In the genomic region with DNA sequence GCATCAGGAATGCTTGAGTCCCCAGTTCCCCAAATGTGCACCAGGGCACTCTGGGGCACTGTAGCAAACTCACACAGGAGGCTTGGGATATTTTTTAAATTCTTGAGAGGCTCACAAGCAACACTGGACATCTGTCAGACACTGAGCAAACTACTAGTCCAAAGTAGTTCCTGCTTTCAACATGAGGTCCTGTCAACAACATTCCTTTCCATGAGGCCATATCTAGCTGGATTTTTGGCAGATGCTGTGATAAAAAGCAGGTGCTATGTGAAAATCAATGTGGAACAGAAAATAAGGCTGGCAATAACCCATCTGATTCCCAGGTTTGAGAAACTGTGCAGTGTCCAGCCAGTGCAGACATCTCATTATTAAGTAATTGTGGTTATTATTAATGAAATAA, we compare ENCODE assay signal across 14 cellular contexts. TPM values are rescaled to one million over a fixed set of nuclear protein-coding genes. Genes with fewer than 3 reads are reported as not detected.
A peak's percentile ranks its signal among the peaks of the same experiment; 100 is the strongest.
DNase-seq lines count a peak whose midpoint lies in the region; ATAC-seq, FAIRE-seq and TF ChIP-seq lines count a peak whose summit lies in the region.
"Had no signal": no experiment of that assay in that cellular context is flagged by ENCODE, and none has a peak within 500 bp of the region (broad histone marks: within the 10 kb centered on the region; RNA-seq: fewer than 3 reads in every experiment).

No MANE protein-coding gene starts in this region.

- TF ChIP-seq CTCF in RWPE1 (conservative IDR thresholded peaks at IDR 0.05; ENCODE audit: low read depth) (no peak), HepG2 (CRISPR knock-in tag; IDR thresholded peaks at IDR 0.05) (no peak), tibial nerve (IDR thresholded peaks at IDR 0.05) (no peak)

- H3K4me1 ChIP-seq in HepG2 (ENCODE audit: insufficient read depth, low read length) (peaks cover 38% of the 10 kb centered on the region), tibial nerve (peaks cover 0 to 64% (median 39%) of the 10 kb centered on the region in 4 donors), small intestine (ENCODE audit: control insufficient read depth in 2 of 2, insufficient read depth in 1 of 2, low read depth in 1 of 2, low read length in 1 of 2) (peaks cover 0 to 3% of the 10 kb centered on the region in 2 donors)

- peaks cover 21% of the 10 kb centered on the region for H3K9me3 ChIP-seq in HepG2 (ENCODE audit: low read length)
- peaks cover 0 to 3% (median under 1%) of the 10 kb centered on the region in 4 donors for H3K9me3 ChIP-seq in tibial nerve
- peaks cover 1% of the 10 kb centered on the region for H3K9me3 ChIP-seq in small intestine (ENCODE audit: control insufficient read depth, low read depth)

- H4K20me1 ChIP-seq in HepG2 (ENCODE audit: insufficient read depth, low read length), result no peaks in the 10 kb centered on the region

- H3K36me3 ChIP-seq in HepG2 (replicated peaks in 1 of 2; ENCODE audit: control insufficient read depth in 1 of 2, insufficient read depth in 2 of 2, low read length in 2 of 2) (peaks cover 12 to 42% of the 10 kb centered on the region in 2 experiments), tibial nerve (peaks cover 0 to 15% (median 0%) of the 10 kb centered on the region in 3 donors), small intestine (ENCODE audit: control insufficient read depth in 2 of 2, insufficient read depth in 2 of 2, low read length in 2 of 2) (no peaks in the 10 kb centered on the region)

- no peaks in the 10 kb centered on the region for H3K79me2 ChIP-seq in HepG2 (ENCODE audit: insufficient read depth, low read length)

- CTCF ChIA-PET in RWPE1 (lab: Yijun Ruan, JAX) (no interaction called here), HepG2 (lab: Yijun Ruan, JAX; ENCODE audit: low intra/inter-chr PET ratio, low total read pairs) (no interaction called here)

- POLR2A ChIA-PET in RWPE1 (lab: Yijun Ruan, JAX; ENCODE audit: low non-redundant PET), result no interaction called here
- POLR2A ChIA-PET in HepG2 (lab: Yijun Ruan, JAX), result interaction anchor here (1.2 kb wide), 1 partner anchor 50 kb away, joined by 4 read pairs; a partner anchor contains a TSS

- BruUV-seq in HepG2 (replicated peaks; lab: Mats Ljungman, UMichigan), result no TSS peak

- no peaks in the 10 kb centered on the region for H3K27me3 ChIP-seq in HepG2 (ENCODE audit: control insufficient read depth in 1 of 2, insufficient read depth in 2 of 2, low read length in 2 of 2)
- H3K27me3 ChIP-seq in tibial nerve, result no peaks in the 10 kb centered on the region
- H3K27me3 ChIP-seq in small intestine (ENCODE audit: control insufficient read depth in 2 of 2, insufficient read depth in 2 of 2, low read length in 2 of 2), result no peaks in the 10 kb centered on the region
- H3K27me3 ChIP-seq: SJCRH30 had no signal

- no peak for TF ChIP-seq RAD21 in HepG2 (CRISPR knock-in tag; IDR thresholded peaks at IDR 0.05)

- DNase-seq in RWPE1 (ENCODE audit: low spot score) (no peak), epithelial cell of prostate (ENCODE audit: low read depth, low spot score) (no peak), HepG2 (ENCODE audit: low spot score) (peak; percentile 71), tibial nerve (ENCODE audit: low spot score in 2 of 2) (peak in 1 of 2 donors; percentile 33), cerebellum (ENCODE audit: low spot score) (no peak), occipital lobe (lab: John Stamatoyannopoulos, UW) (no peak), small intestine (no peak)
- DNase-seq: activated CD4-positive, CD25-positive, alpha-beta regulatory T cell; cortex of kidney; DMS79; hippocampal formation; NCI-H510A had no signal

- in situ Hi-C loops in HepG2 (cut with HindIII; ENCODE audit: extremely low pct_ligation_motif_present, low pct_unique_long_range_greater_than_20kb), result no loop called here

- H3K4me2 ChIP-seq in HepG2 (ENCODE audit: low read depth, low read length), result no peak overlapping the region

- TF ChIP-seq POLR2A in HepG2 (IDR thresholded peaks at IDR 0.05; ENCODE audit: insufficient read depth in 1 of 2, low read depth in 2 of 2, low read length in 2 of 2) (no peak), tibial nerve (IDR thresholded peaks at IDR 0.05) (no peak)

- FAIRE-seq in HepG2 (lab: Jason Lieb, UNC), result no peak
- no peak for FAIRE-seq in small intestine (lab: Jason Lieb, UNC)

- H3K9ac ChIP-seq in HepG2 (ENCODE audit: insufficient read depth, low read depth, low read length), result no peak overlapping the region

- H3K27ac ChIP-seq in RWPE1 (peak overlapping the region; percentile 81; the same call in 1 of the 2 replicates), epithelial cell of prostate (peak overlapping the region; percentile 49), HepG2 (ENCODE audit: extremely low read length, insufficient read depth, low read length) (no peak overlapping the region), tibial nerve (peak overlapping the region; percentile 4 to 88 (median 52)), small intestine (ENCODE audit: low read depth in 1 of 2, low read length in 1 of 2) (no peak overlapping the region)
- H3K27ac ChIP-seq: SJCRH30 had no signal

- intact Hi-C loops in HepG2 (cut with micrococcal nuclease; ENCODE audit: unreplicated experiment), result no loop called here

- ATAC-seq in HepG2, result peak; percentile 78
- ATAC-seq: activated T-helper 17 cell treated with anti-CD3 and anti-CD28 coated beads, Interleukin-2, amount 50 U/mL, for 72 hours had no signal

- H2AFZ ChIP-seq in HepG2 (ENCODE audit: low read length), result no peak overlapping the region

- TF ChIP-seq EP300 in HepG2 (IDR thresholded peaks at IDR 0.05; ENCODE audit: low read depth in 2 of 2, low read length in 2 of 2) (no peak), HepG2 (CRISPR knock-in tag; IDR thresholded peaks at IDR 0.05; ENCODE audit: borderline replicate concordance) (no peak), tibial nerve (IDR thresholded peaks at IDR 0.05) (peak in 1 of 2 donors; percentile 65)

- H3K4me3 ChIP-seq in HepG2 (replicated peaks in 1 of 3; ENCODE audit: insufficient read depth in 1 of 3, low read depth in 2 of 3, low read length in 3 of 3), result no peak overlapping the region
- H3K4me3 ChIP-seq in tibial nerve, result no peak overlapping the region
- no peak overlapping the region for H3K4me3 ChIP-seq in small intestine (ENCODE audit: low read depth in 1 of 2, low read length in 2 of 2)
- H3K4me3 ChIP-seq: SJCRH30 had no signal

TF ChIP-seq in HepG2, 621 proteins besides CTCF, POLR2A, EP300 and RAD21 (continues in another document):
- TF ChIP-seq, protein P1, sequence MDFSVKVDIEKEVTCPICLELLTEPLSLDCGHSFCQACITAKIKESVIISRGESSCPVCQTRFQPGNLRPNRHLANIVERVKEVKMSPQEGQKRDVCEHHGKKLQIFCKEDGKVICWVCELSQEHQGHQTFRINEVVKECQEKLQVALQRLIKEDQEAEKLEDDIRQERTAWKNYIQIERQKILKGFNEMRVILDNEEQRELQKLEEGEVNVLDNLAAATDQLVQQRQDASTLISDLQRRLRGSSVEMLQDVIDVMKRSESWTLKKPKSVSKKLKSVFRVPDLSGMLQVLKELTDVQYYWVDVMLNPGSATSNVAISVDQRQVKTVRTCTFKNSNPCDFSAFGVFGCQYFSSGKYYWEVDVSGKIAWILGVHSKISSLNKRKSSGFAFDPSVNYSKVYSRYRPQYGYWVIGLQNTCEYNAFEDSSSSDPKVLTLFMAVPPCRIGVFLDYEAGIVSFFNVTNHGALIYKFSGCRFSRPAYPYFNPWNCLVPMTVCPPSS (IDR thresholded peaks at IDR 0.05), result no peak
- TF ChIP-seq, protein P2, sequence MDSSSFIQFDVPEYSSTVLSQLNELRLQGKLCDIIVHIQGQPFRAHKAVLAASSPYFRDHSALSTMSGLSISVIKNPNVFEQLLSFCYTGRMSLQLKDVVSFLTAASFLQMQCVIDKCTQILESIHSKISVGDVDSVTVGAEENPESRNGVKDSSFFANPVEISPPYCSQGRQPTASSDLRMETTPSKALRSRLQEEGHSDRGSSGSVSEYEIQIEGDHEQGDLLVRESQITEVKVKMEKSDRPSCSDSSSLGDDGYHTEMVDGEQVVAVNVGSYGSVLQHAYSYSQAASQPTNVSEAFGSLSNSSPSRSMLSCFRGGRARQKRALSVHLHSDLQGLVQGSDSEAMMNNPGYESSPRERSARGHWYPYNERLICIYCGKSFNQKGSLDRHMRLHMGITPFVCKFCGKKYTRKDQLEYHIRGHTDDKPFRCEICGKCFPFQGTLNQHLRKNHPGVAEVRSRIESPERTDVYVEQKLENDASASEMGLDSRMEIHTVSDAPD (CRISPR knock-in tag; IDR thresholded peaks at IDR 0.05), result no peak
- 0 out of 2 replicates have a peak, but pooled peaks have one; percentile 17 for TF ChIP-seq FOXA3 (CRISPR knock-in tag; IDR thresholded peaks at IDR 0.05)
- no peak for TF ChIP-seq SP5 (CRISPR knock-in tag; IDR thresholded peaks at IDR 0.05; ENCODE audit: borderline replicate concordance, low read depth)
- TF ChIP-seq ZSCAN22 (CRISPR knock-in tag; IDR thresholded peaks at IDR 0.05), result no peak

RNA-seq across cellular contexts. Expression of a gene that starts 50.5 kb away (rescaled TPM):
- total RNA-seq in HepG2 (2016; rRNA removed; fragmentation: Illumina TruSeq; extraction: Trizol) (13.8 and 14.3 TPM in 2 replicates), tibial nerve (100 to 1,000 TPM in 1 of 4 donors, 10 to 100 TPM in 3; 52.7 to 125 (median 80.0) TPM), cerebellum (28.0 TPM), occipital lobe (12.3 TPM)
- 5.1 and 5.3 TPM in 2 replicates for total RNA-seq in HepG2 (2016; cell fraction: cytosol; rRNA removed; fragmentation: Illumina TruSeq; extraction: Trizol; ENCODE audit: low read depth)
- total RNA-seq in HepG2 (2016; cell fraction: insoluble cytoplasmic fraction; rRNA removed; fragmentation: Illumina TruSeq; extraction: Trizol), result 13.0 and 13.3 TPM in 2 replicates
- total RNA-seq in HepG2 (2016; cell fraction: membrane; rRNA removed; fragmentation: Illumina TruSeq; extraction: Trizol), result 9.4 and 10.5 TPM in 2 replicates
- 53.4 and 58.4 TPM in 2 replicates for total RNA-seq in HepG2 (2016; cell fraction: nucleus; rRNA removed; fragmentation: Illumina TruSeq; extraction: Trizol)
- polyA plus RNA-seq in HepG2 (2011; rRNA removed) (10.4 and 12.8 TPM in 2 replicates), small intestine (1 to 10 TPM; 2.2 to 7.4 (median 2.7) TPM)
- polyA plus RNA-seq in HepG2 (2011; cell fraction: cytosol; rRNA removed), result 5.8 and 6.4 TPM in 2 replicates
- polyA plus RNA-seq in HepG2 (2011; cell fraction: nucleus; rRNA removed), result 15.9 and 29.1 TPM in 2 replicates
- polyA plus RNA-seq in HepG2 (2012), result 11.9 and 13.6 TPM in 2 replicates
- polyA plus RNA-seq in HepG2 (2016; cell fraction: cytosol; fragmentation: Illumina TruSeq; extraction: Trizol; ENCODE audit: low read depth), result 2.0 and 2.1 TPM in 2 replicates
- polyA plus RNA-seq in HepG2 (2016; cell fraction: insoluble cytoplasmic fraction; fragmentation: Illumina TruSeq; extraction: Trizol; ENCODE audit: low read depth), result 8.6 and 9.2 TPM in 2 replicates
- polyA plus RNA-seq in HepG2 (2016; cell fraction: membrane; fragmentation: Illumina TruSeq; extraction: Trizol; ENCODE audit: low read depth), result 2.3 and 3.4 TPM in 2 replicates
- 14.9 and 15.9 TPM in 2 replicates for polyA plus RNA-seq in HepG2 (2016; cell fraction: nucleus; fragmentation: Illumina TruSeq; extraction: Trizol; ENCODE audit: insufficient read depth, low read depth)
- polyA minus RNA-seq in HepG2 (2011; rRNA and poly(A)+ RNA removed; ENCODE audit: low replicate concordance), result 7.2 and 67.0 TPM in 2 replicates
- polyA minus RNA-seq in HepG2 (2011; cell fraction: cytosol; rRNA and poly(A)+ RNA removed), result 9.8 and 14.1 TPM in 2 replicates
- polyA minus RNA-seq in HepG2 (2011; cell fraction: nucleus; rRNA and poly(A)+ RNA removed), result 147 and 165 TPM in 2 replicates

Comparison
In these comparisons a context has a peak if more than half of its experiments do, and no peak if none do; other contexts are left out.
1. H3K27ac ChIP-seq: peak in RWPE1 (single experiment), epithelial cell of prostate (single experiment) and tibial nerve (4 of 4); none in HepG2 (single experiment) and small intestine (0 of 2).